Comparison of ENCODE assay signal across 15 cellular contexts in genomic region chr11:68582416-68583046, GRCh38.
A peak's percentile ranks its signal among the peaks of the same experiment; 100 is the strongest.
DNase-seq lines count a peak whose midpoint lies in the region; ATAC-seq and TF ChIP-seq lines count a peak whose summit lies in the region.
"Had no signal": no experiment of that assay in that cellular context is flagged by ENCODE, and none has a peak within 500 bp of the region (broad histone marks: within the 10 kb centered on the region; RNA-seq: fewer than 3 reads in every experiment).

No MANE protein-coding gene starts in this region.

- peak; percentile 60 for ATAC-seq in foreskin keratinocyte
- ATAC-seq: gastroesophageal sphincter had no signal

- H3K27me3 ChIP-seq in foreskin keratinocyte, result no peaks in the 10 kb centered on the region
- H3K27me3 ChIP-seq: gastroesophageal sphincter had no signal

- no peak for TF ChIP-seq CTCF in RWPE1 (conservative IDR thresholded peaks at IDR 0.05; ENCODE audit: low read depth)
- no peak for TF ChIP-seq CTCF in foreskin keratinocyte (conservative IDR thresholded peaks at IDR 0.05)

- CTCF ChIA-PET in RWPE1 (lab: Yijun Ruan, JAX), result no interaction called here

- peaks cover 16% of the 10 kb centered on the region for H3K4me1 ChIP-seq in foreskin keratinocyte
- H3K4me1 ChIP-seq: prostate gland had no signal

- POLR2A ChIA-PET in RWPE1 (lab: Yijun Ruan, JAX; ENCODE audit: low non-redundant PET), result no interaction called here

- DNase-seq in COLO829 (ENCODE audit: low spot score) (peak; percentile 69), RWPE1 (ENCODE audit: low spot score) (peak; percentile 51), foreskin keratinocyte (no peak), renal cortical epithelial cell (ENCODE audit: low read depth) (peak; percentile 16), DMS114 treated with DMSO at 0.1 percent for 48 hours (lab: John Stamatoyannopoulos, UW; ENCODE audit: unreplicated experiment) (no peak), AG08396 (ENCODE audit: low spot score) (no peak)
- DNase-seq in activated CD8-positive, alpha-beta memory T cell treated with anti-CD3 and anti-CD28 coated beads for 24 hours, result no peak
- DNase-seq: activated CD8-positive, alpha-beta memory T cell treated with anti-CD3 and anti-CD28 coated beads, Interleukin-2, amount 50 U/mL, for 48 hours; anterior cingulate cortex; CD4-positive, alpha-beta T cell; effector CD4-positive, alpha-beta T cell; NCI-H187 treated with DMSO at 0.1 percent for 48 hours; stimulated activated CD4-positive, alpha-beta T cell treated with anti-CD3 and anti-CD28 coated beads, Interleukin-2, amount 100 ng/mL, for 24 hours had no signal

- H3K27ac ChIP-seq in RWPE1, result no peak overlapping the region
- H3K27ac ChIP-seq in foreskin keratinocyte, result no peak overlapping the region
- H3K27ac ChIP-seq: prostate gland had no signal

Comparison
In these comparisons a context has a peak if more than half of its experiments do, and no peak if none do; other contexts are left out.
1. DNase-seq: peak in COLO829 (single experiment), RWPE1 (single experiment) and renal cortical epithelial cell (single experiment); none in foreskin keratinocyte (0 of 2), DMS114 treated with DMSO at 0.1 percent for 48 hours (single experiment), AG08396 (single experiment) and activated CD8-positive, alpha-beta memory T cell treated with anti-CD3 and anti-CD28 coated beads for 24 hours (single experiment).